ENCODE assay signal across 21 cellular contexts in genomic region chr20:7449269-7449668, GRCh38.
"Had no signal": no experiment of that assay in that cellular context is flagged by ENCODE, and none has a peak within 500 bp of the region (broad histone marks: within the 10 kb centered on the region; RNA-seq: fewer than 3 reads in every experiment).

No MANE protein-coding gene starts in this region.

- FAIRE-seq: frontal cortex, TTC549 had no signal

- H3K27ac ChIP-seq: body of pancreas, right atrium auricular region, thyroid gland, WERI-Rb-1 had no signal

- DNase-seq: activated CD4-positive, alpha-beta T cell treated with anti-CD3 and anti-CD28 coated beads, Interleukin-2, amount 10 ng/mL, durations not matched to agents 7 days and 5 days; activated CD4-positive, CD25-positive, alpha-beta regulatory T cell treated with anti-CD3 and anti-CD28 coated beads, Interleukin-2, amount 50 U/mL, for 72 hours; activated CD8-positive, alpha-beta memory T cell treated with anti-CD3 and anti-CD28 coated beads, Interleukin-2, amount 10 ng/mL, durations not matched to agents 7 days and 5 days; activated CD8-positive, alpha-beta T cell treated with anti-CD3 and anti-CD28 coated beads for 36 hours; activated effector memory CD4-positive, alpha-beta T cell treated with anti-CD3 and anti-CD28 coated beads, Interleukin-2, amount 50 U/mL, for 16 hours; activated naive CD4-positive, alpha-beta T cell treated with anti-CD3 and anti-CD28 coated beads, Interleukin-2, amount 50 U/mL, for 16 hours; activated naive CD8-positive, alpha-beta T cell treated with anti-CD3 and anti-CD28 coated beads, Interleukin-2, amount 50 U/mL, for 24 hours; activated T-cell treated with anti-CD3 and anti-CD28 coated beads for 4 hours; anterior cingulate cortex; body of pancreas; effector memory CD4-positive, alpha-beta T cell; hippocampal formation; stimulated activated CD4-positive, alpha-beta T cell treated with anti-CD3 and anti-CD28 coated beads, Interleukin-4, amount 100 ng/mL, for 24 hours; stimulated activated naive CD4-positive, alpha-beta T cell treated with Interleukin-2 at 50 U/mL for 16 hours; substantia nigra; T-helper 1 cell; thyroid gland; WERI-Rb-1 had no signal

- H3K36me3 ChIP-seq: right atrium auricular region, thyroid gland, WERI-Rb-1 had no signal

- H3K27me3 ChIP-seq: body of pancreas, thyroid gland had no signal

- H3K4me3 ChIP-seq: body of pancreas, right atrium auricular region, thyroid gland had no signal

- H3K4me1 ChIP-seq: body of pancreas, right atrium auricular region, thyroid gland had no signal

- H3K9me3 ChIP-seq: body of pancreas, right atrium auricular region, thyroid gland had no signal
